15 cellular contexts compared by ENCODE assay signal in the genomic region with DNA sequence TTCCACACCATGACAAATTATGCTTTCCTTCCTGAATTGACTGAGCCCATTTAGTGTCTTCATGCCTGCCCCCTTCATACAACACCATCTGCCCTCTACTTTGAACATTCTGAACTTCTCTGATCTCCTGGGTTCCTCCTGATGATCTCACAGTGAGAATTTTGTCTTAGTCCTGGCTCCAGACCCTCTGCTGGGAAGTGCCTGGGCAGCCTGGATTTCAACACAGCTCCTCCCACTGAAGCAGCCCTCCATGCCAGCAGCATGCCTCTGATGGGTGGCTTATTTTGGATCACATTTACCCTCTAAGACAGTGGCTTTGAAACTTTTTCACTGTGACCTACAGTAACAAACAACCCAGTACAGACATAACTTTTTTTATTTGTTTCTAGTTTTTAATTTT. TPM values are rescaled to one million over a fixed set of nuclear protein-coding genes. Genes with fewer than 3 reads are reported as not detected.
DNase-seq lines count a peak whose midpoint lies in the region; ATAC-seq and TF ChIP-seq lines count a peak whose summit lies in the region.
"Had no signal": no experiment of that assay in that cellular context is flagged by ENCODE, and none has a peak within 500 bp of the region (broad histone marks: within the 10 kb centered on the region; RNA-seq: fewer than 3 reads in every experiment).

No MANE protein-coding gene starts in this region.

- H3K4me2 ChIP-seq in GM23338, result no peak overlapping the region

- H3K27ac ChIP-seq in GM23338 (ENCODE audit: low read depth), result no peak overlapping the region
- no peak overlapping the region for H3K27ac ChIP-seq in right cardiac atrium (ENCODE audit: low read length)
- H3K27ac ChIP-seq: foreskin keratinocyte had no signal

- ATAC-seq in GM23338 (peak; percentile 69), activated B cell treated with CpG ODN at 0.5 μM for 24 hours (ENCODE audit: low read depth) (no peak), right cardiac atrium (peak; percentile 73 to 81)
- ATAC-seq in stimulated activated naive B cell treated with anti-CD40 and anti-IgM and Interleukin-4, amounts not matched to agents 10 μg/mL and 1 μg/mL and 100 μg/mL, for 72 hours (replicated peaks), result no peak
- no peak for ATAC-seq in stimulated activated naive CD8-positive, alpha-beta T cell treated with anti-CD3 and anti-CD28 coated beads, Interleukin-15, amount 100 ng/mL, for 72 hours
- ATAC-seq: foreskin keratinocyte; mucosa of descending colon; stimulated activated naive CD8-positive, alpha-beta T cell treated with anti-CD3 and anti-CD28 coated beads, Interleukin-15, Interleukin-2, amounts not matched to agents 100 U/mL and 50 U/mL, for 24 hours had no signal

- no peak overlapping the region for H3K27ac Mint-ChIP-seq in GM23338
- peak overlapping the region; percentile 14 for H3K27ac Mint-ChIP-seq in activated B cell treated with CpG ODN at 0.5 μM for 24 hours
- peak overlapping the region; percentile 52 for H3K27ac Mint-ChIP-seq in stimulated activated naive B cell treated with anti-CD40 and anti-IgM and Interleukin-4, amounts not matched to agents 10 μg/mL and 1 μg/mL and 100 μg/mL, for 72 hours
- no peak overlapping the region for H3K27ac Mint-ChIP-seq in stimulated activated naive CD8-positive, alpha-beta T cell treated with anti-CD3 and anti-CD28 coated beads, Interleukin-15, amount 100 ng/mL, for 72 hours
- H3K27ac Mint-ChIP-seq: activated CD4-positive, alpha-beta T cell treated with anti-CD3 and anti-CD28 coated beads, Interleukin-2, amount 10 ng/mL, durations not matched to agents 24 days and 14 days had no signal

- H3K9me3 ChIP-seq in right cardiac atrium (ENCODE audit: control insufficient read depth, low read length), result no peaks in the 10 kb centered on the region
- H3K9me3 ChIP-seq: mucosa of descending colon had no signal

- CTCF ChIA-PET in activated B cell treated with CpG ODN at 0.5 μM for 24 hours (lab: Charles Lee), result interaction anchor here (1.1 kb wide), 1 partner anchor 125 kb away, joined by 5 read pairs; no protein-coding TSS in a partner anchor

- H3K27me3 Mint-ChIP-seq in GM23338 (ENCODE audit: insufficient read depth, low read depth, poor library complexity) (peaks cover 5% of the 10 kb centered on the region), activated B cell treated with CpG ODN at 0.5 μM for 24 hours (no peaks in the 10 kb centered on the region)
- no peaks in the 10 kb centered on the region for H3K27me3 Mint-ChIP-seq in stimulated activated naive B cell treated with anti-CD40 and anti-IgM and Interleukin-4, amounts not matched to agents 10 μg/mL and 1 μg/mL and 100 μg/mL, for 72 hours
- no peaks in the 10 kb centered on the region for H3K27me3 Mint-ChIP-seq in stimulated activated naive CD8-positive, alpha-beta T cell treated with anti-CD3 and anti-CD28 coated beads, Interleukin-15, amount 100 ng/mL, for 72 hours

- H3K4me1 ChIP-seq in GM23338 (ENCODE audit: insufficient read depth) (peaks cover 15% of the 10 kb centered on the region), right cardiac atrium (ENCODE audit: control insufficient read depth, insufficient read depth, low read length) (peaks cover 11% of the 10 kb centered on the region)

- H3K4me3 ChIP-seq in GM23338 (no peak overlapping the region), right cardiac atrium (ENCODE audit: low read length) (no peak overlapping the region)
- H3K4me3 ChIP-seq: mucosa of descending colon had no signal

- H4K20me1 ChIP-seq in GM23338 (replicated peaks; ENCODE audit: insufficient read depth), result no peaks in the 10 kb centered on the region

- POLR2A ChIA-PET in activated B cell treated with CpG ODN at 0.5 μM for 24 hours (lab: Charles Lee), result no interaction called here

- intact Hi-C loops in activated B cell treated with CpG ODN at 0.5 μM for 24 hours (cut with micrococcal nuclease) (no loop called here), right cardiac atrium (cut with DNase I) (no loop called here)

- DNase-seq in GM23338 (ENCODE audit: low spot score), result no peak
- DNase-seq in activated B cell treated with CpG ODN at 0.5 μM for 24 hours, result no peak
- peak; percentile 46 to 71 (median 53) for DNase-seq in right cardiac atrium
- DNase-seq in stimulated activated naive B cell treated with anti-CD40 and anti-IgM and Interleukin-4, amounts not matched to agents 10 μg/mL and 1 μg/mL and 100 μg/mL, for 72 hours, result no peak
- no peak for DNase-seq in stimulated activated naive CD8-positive, alpha-beta T cell treated with anti-CD3 and anti-CD28 coated beads, Interleukin-15, amount 100 ng/mL, for 72 hours
- DNase-seq in DMS53 (lab: John Stamatoyannopoulos, UW), result no peak
- DNase-seq in RPMI8226, result no peak
- DNase-seq: activated CD4-positive, alpha-beta T cell treated with anti-CD3 and anti-CD28 coated beads, Interleukin-2, amount 10 ng/mL, durations not matched to agents 24 days and 14 days; activated T-cell treated with anti-CD3 and anti-CD28 coated beads, Interleukin-2, amount 50 U/mL, for 48 hours; amygdala; foreskin keratinocyte; mucosa of descending colon; retina; stimulated activated naive CD8-positive, alpha-beta T cell treated with anti-CD3 and anti-CD28 coated beads, Interleukin-15, Interleukin-2, amounts not matched to agents 100 U/mL and 50 U/mL, for 24 hours; T-helper 1 cell had no signal

- H3K9me3 Mint-ChIP-seq in GM23338, result no peaks in the 10 kb centered on the region; the same call in 2 of the 3 replicates
- no peaks in the 10 kb centered on the region for H3K9me3 Mint-ChIP-seq in activated B cell treated with CpG ODN at 0.5 μM for 24 hours
- H3K9me3 Mint-ChIP-seq in stimulated activated naive B cell treated with anti-CD40 and anti-IgM and Interleukin-4, amounts not matched to agents 10 μg/mL and 1 μg/mL and 100 μg/mL, for 72 hours, result no peaks in the 10 kb centered on the region
- H3K9me3 Mint-ChIP-seq in stimulated activated naive CD8-positive, alpha-beta T cell treated with anti-CD3 and anti-CD28 coated beads, Interleukin-15, amount 100 ng/mL, for 72 hours, result no peaks in the 10 kb centered on the region
- H3K9me3 Mint-ChIP-seq: activated CD4-positive, alpha-beta T cell treated with anti-CD3 and anti-CD28 coated beads, Interleukin-2, amount 10 ng/mL, durations not matched to agents 24 days and 14 days had no signal

- H3K36me3 Mint-ChIP-seq in GM23338 (ENCODE audit: low read depth), result peaks cover 12% of the 10 kb centered on the region; the same call in 2 of the 3 replicates
- peaks cover 9% of the 10 kb centered on the region for H3K36me3 Mint-ChIP-seq in activated B cell treated with CpG ODN at 0.5 μM for 24 hours (ENCODE audit: low read depth)
- peaks cover 9 to 13% of the 10 kb centered on the region in 2 donors for H3K36me3 Mint-ChIP-seq in stimulated activated naive B cell treated with anti-CD40 and anti-IgM and Interleukin-4, amounts not matched to agents 10 μg/mL and 1 μg/mL and 100 μg/mL, for 72 hours

- peaks cover 69% of the 10 kb centered on the region for H3K79me2 ChIP-seq in GM23338 (replicated peaks; ENCODE audit: insufficient read depth)

- H2AFZ ChIP-seq in GM23338, result no peak overlapping the region

- H3K27me3 ChIP-seq in GM23338 (ENCODE audit: insufficient read depth) (no peaks in the 10 kb centered on the region), right cardiac atrium (ENCODE audit: control insufficient read depth, insufficient read depth) (no peaks in the 10 kb centered on the region)
- H3K27me3 ChIP-seq: foreskin keratinocyte had no signal

- H3F3A ChIP-seq in GM23338 (replicated peaks; ENCODE audit: low read depth), result no peaks in the 10 kb centered on the region

- H3K36me3 ChIP-seq in GM23338 (ENCODE audit: insufficient read depth), result no peaks in the 10 kb centered on the region

- H3K4me1 Mint-ChIP-seq in GM23338 (peaks cover 31% of the 10 kb centered on the region), activated B cell treated with CpG ODN at 0.5 μM for 24 hours (peaks cover 51% of the 10 kb centered on the region)
- peaks cover 28 to 58% of the 10 kb centered on the region in 2 donors for H3K4me1 Mint-ChIP-seq in stimulated activated naive B cell treated with anti-CD40 and anti-IgM and Interleukin-4, amounts not matched to agents 10 μg/mL and 1 μg/mL and 100 μg/mL, for 72 hours
- H3K4me1 Mint-ChIP-seq in stimulated activated naive CD8-positive, alpha-beta T cell treated with anti-CD3 and anti-CD28 coated beads, Interleukin-15, amount 100 ng/mL, for 72 hours, result no peaks in the 10 kb centered on the region
- H3K4me1 Mint-ChIP-seq: activated CD4-positive, alpha-beta T cell treated with anti-CD3 and anti-CD28 coated beads, Interleukin-2, amount 10 ng/mL, durations not matched to agents 24 days and 14 days had no signal

- H3K4me3 Mint-ChIP-seq in GM23338 (no peak overlapping the region), activated B cell treated with CpG ODN at 0.5 μM for 24 hours (no peak overlapping the region)
- H3K4me3 Mint-ChIP-seq in stimulated activated naive B cell treated with anti-CD40 and anti-IgM and Interleukin-4, amounts not matched to agents 10 μg/mL and 1 μg/mL and 100 μg/mL, for 72 hours, result no peak overlapping the region
- H3K4me3 Mint-ChIP-seq in stimulated activated naive CD8-positive, alpha-beta T cell treated with anti-CD3 and anti-CD28 coated beads, Interleukin-15, amount 100 ng/mL, for 72 hours, result no peak overlapping the region
- H3K4me3 Mint-ChIP-seq: activated CD4-positive, alpha-beta T cell treated with anti-CD3 and anti-CD28 coated beads, Interleukin-2, amount 10 ng/mL, durations not matched to agents 24 days and 14 days had no signal

- TF ChIP-seq CTCF in GM23338 (conservative IDR thresholded peaks at IDR 0.05; ENCODE audit: low read depth in 2 of 2), result no peak
- TF ChIP-seq CTCF in activated B cell treated with CpG ODN at 0.5 μM for 24 hours (IDR thresholded peaks at IDR 0.05), result no peak

- H3K9me2 ChIP-seq in GM23338 (ENCODE audit: insufficient read depth), result no peaks in the 10 kb centered on the region

TF ChIP-seq in GM23338, 12 proteins besides CTCF, POLR2A, EP300 and RAD21 (continues in another document):
- TF ChIP-seq JUNB (IDR thresholded peaks at IDR 0.05; ENCODE audit: unreplicated experiment), result no peak

RNA-seq across cellular contexts. Expression of a gene that starts 41.5 kb away (rescaled TPM):
- total RNA-seq in GM23338 (2014; rRNA removed; shearing (Covaris generic)), result 41.5 and 45.2 TPM in 2 replicates
- polyA plus RNA-seq in GM23338 (2016; fragmentation: Nextera tagmentation; extraction: Ambion mirVana) (16.8 and 18.8 TPM in 2 replicates), right cardiac atrium (6.9 TPM)
- total RNA-seq in activated B cell treated with CpG ODN at 0.5 μM for 24 hours (22.2 and 23.4 TPM in 2 replicates), right cardiac atrium (10 to 100 TPM; 16.5 to 34.3 (median 24.9) TPM)

RNA-seq across cellular contexts. Expression of a gene that starts 48.9 kb away (rescaled TPM):
- total RNA-seq in GM23338 (2014; rRNA removed; shearing (Covaris generic)), result 0.27 and 1.6 TPM in 2 replicates
- polyA plus RNA-seq in GM23338 (2016; fragmentation: Nextera tagmentation; extraction: Ambion mirVana), result 1.2 and 2.6 TPM in 2 replicates
- 15.0 and 16.5 TPM in 2 replicates for total RNA-seq in activated B cell treated with CpG ODN at 0.5 μM for 24 hours
- 1 to 10 TPM; 3.0 to 4.8 (median 3.8) TPM for total RNA-seq in right cardiac atrium
- 5.9 TPM for polyA plus RNA-seq in right cardiac atrium

Comparison
In these comparisons a context has a peak if more than half of its experiments do, and no peak if none do; other contexts are left out.
1. ATAC-seq: peak in GM23338 (single experiment) and right cardiac atrium (2 of 2); none in activated B cell treated with CpG ODN at 0.5 μM for 24 hours (single experiment), stimulated activated naive B cell treated with anti-CD40 and anti-IgM and Interleukin-4, amounts not matched to agents 10 μg/mL and 1 μg/mL and 100 μg/mL, for 72 hours (0 of 2) and stimulated activated naive CD8-positive, alpha-beta T cell treated with anti-CD3 and anti-CD28 coated beads, Interleukin-15, amount 100 ng/mL, for 72 hours (single experiment).
2. DNase-seq: peak in right cardiac atrium (3 of 3); none in GM23338 (single experiment), activated B cell treated with CpG ODN at 0.5 μM for 24 hours (single experiment), stimulated activated naive B cell treated with anti-CD40 and anti-IgM and Interleukin-4, amounts not matched to agents 10 μg/mL and 1 μg/mL and 100 μg/mL, for 72 hours (single experiment), stimulated activated naive CD8-positive, alpha-beta T cell treated with anti-CD3 and anti-CD28 coated beads, Interleukin-15, amount 100 ng/mL, for 72 hours (0 of 2), DMS53 (single experiment) and RPMI8226 (single experiment).
3. H3K27ac Mint-ChIP-seq: peak in activated B cell treated with CpG ODN at 0.5 μM for 24 hours (single experiment) and stimulated activated naive B cell treated with anti-CD40 and anti-IgM and Interleukin-4, amounts not matched to agents 10 μg/mL and 1 μg/mL and 100 μg/mL, for 72 hours (single experiment); none in GM23338 (single experiment) and stimulated activated naive CD8-positive, alpha-beta T cell treated with anti-CD3 and anti-CD28 coated beads, Interleukin-15, amount 100 ng/mL, for 72 hours (0 of 2).